Comparison of ENCODE assay signal across 9 cellular contexts in the genomic region with DNA sequence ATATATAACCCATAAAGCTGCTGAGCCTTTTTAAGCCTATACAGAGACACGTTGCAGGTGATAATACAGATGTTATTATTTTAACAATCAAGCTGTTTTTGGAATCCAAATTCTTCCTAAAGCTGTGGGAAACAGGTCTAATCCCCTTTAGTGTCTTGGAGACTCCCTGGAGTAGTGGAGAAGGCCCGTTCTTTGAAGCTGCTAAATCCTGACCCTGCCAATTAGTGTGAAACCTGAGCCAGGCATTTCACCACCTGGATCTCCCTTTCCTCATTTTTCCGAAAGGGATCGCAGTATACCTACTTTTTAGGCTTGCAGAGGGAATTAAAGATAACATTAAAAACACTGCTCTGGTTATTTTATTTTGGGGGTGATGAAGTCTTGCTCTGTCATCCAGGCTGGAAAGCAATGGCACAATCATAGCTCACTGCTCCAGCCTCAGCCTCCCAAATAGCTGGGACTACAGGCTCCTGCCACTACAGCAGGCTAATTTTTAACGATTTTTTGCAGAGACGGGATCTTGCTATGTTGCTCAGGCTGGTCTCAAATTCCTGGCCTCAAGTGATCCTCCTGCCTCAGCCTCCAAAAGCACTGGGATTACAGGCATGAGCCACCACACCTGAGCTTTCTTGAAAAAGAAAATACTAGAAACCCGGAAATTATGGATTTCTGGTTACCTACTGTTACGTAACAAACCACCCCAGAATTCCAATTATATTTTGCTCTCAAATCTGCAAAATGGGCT. TPM values are rescaled to one million over a fixed set of nuclear protein-coding genes. Genes with fewer than 3 reads are reported as not detected.
DNase-seq lines count a peak whose midpoint lies in the region; ATAC-seq and TF ChIP-seq lines count a peak whose summit lies in the region.
"Had no signal": no experiment of that assay in that cellular context is flagged by ENCODE, and none has a peak within 500 bp of the region (broad histone marks: within the 10 kb centered on the region; RNA-seq: fewer than 3 reads in every experiment).

No MANE protein-coding gene starts in this region.

- no peak for DNase-seq in activated T-cell treated with anti-CD3 and anti-CD28 coated beads, Interleukin-2, amount 50 U/mL, for 72 hours
- DNase-seq in activated T-cell treated with anti-CD3 and anti-CD28 coated beads, Interleukin-2, amount 50 U/mL, for 1 hour: no peak
- no peak for DNase-seq in activated CD8-positive, alpha-beta T cell treated with anti-CD3 and anti-CD28 coated beads, Interleukin-2, amount 10 ng/mL, durations not matched to agents 7 days and 5 days
- DNase-seq in thyroid gland: no peak
- no peak for DNase-seq in mucosa of gallbladder (ENCODE audit: low spot score)
- no peak for DNase-seq in NCI-H2029 treated with DMSO at 0.1 percent for 48 hours (lab: John Stamatoyannopoulos, UW)
- DNase-seq: DMS79 treated with DMSO at 0.1 percent for 48 hours had no signal

- 79 to 84% methylated on average over 8 of the region's 8 CpGs for WGBS in thyroid gland, 2 donors

- intact Hi-C loops in thyroid gland (cut with DNase I): loop anchor here (10.0 kb wide), 2 partner anchors 143 to 147 kb away; partner anchors contain the start of gene PATZ1

- no peak for ATAC-seq in activated T-cell treated with anti-CD3 and anti-CD28 coated beads, Interleukin-2, amount 50 U/mL, for 72 hours (replicated peaks in 1 of 2)
- ATAC-seq in activated CD8-positive, alpha-beta T cell treated with anti-CD3 and anti-CD28 coated beads, Interleukin-2, amount 10 ng/mL, durations not matched to agents 7 days and 5 days: no peak
- no peak for ATAC-seq in HG02623 (IDR thresholded peaks at IDR 0.05; ENCODE audit: unreplicated experiment)

- peak overlapping the region; percentile 98 for H3K27ac ChIP-seq in layer of hippocampus (ENCODE audit: low read depth, low read length)
- peak overlapping the region; percentile 94 to 99 (median 96) for H3K27ac ChIP-seq in thyroid gland

- peaks cover 0 to 7% of the 10 kb centered on the region in 2 donors for H3K36me3 ChIP-seq in thyroid gland

- peaks cover 20 to 37% of the 10 kb centered on the region in 2 donors for H3K4me1 ChIP-seq in thyroid gland

- no peaks in the 10 kb centered on the region for H3K27me3 Mint-ChIP-seq in activated T-cell treated with anti-CD3 and anti-CD28 coated beads, Interleukin-2, amount 50 U/mL, for 72 hours (ENCODE audit: low read depth)
- no peaks in the 10 kb centered on the region for H3K27me3 Mint-ChIP-seq in activated CD8-positive, alpha-beta T cell treated with anti-CD3 and anti-CD28 coated beads, Interleukin-2, amount 10 ng/mL, durations not matched to agents 7 days and 5 days (ENCODE audit: low read depth)

- CTCF ChIA-PET in activated CD8-positive, alpha-beta T cell treated with anti-CD3 and anti-CD28 coated beads, Interleukin-2, amount 10 ng/mL, durations not matched to agents 7 days and 5 days (lab: Charles Lee): interaction anchor here (1.0 to 1.6 kb wide), 8 partner anchors 9 to 143 kb away, joined by 3 to 8 read pairs (median 4); no protein-coding TSS in a partner anchor

- no peaks in the 10 kb centered on the region for H3K9me3 ChIP-seq in thyroid gland

- H3K9me3 Mint-ChIP-seq in activated T-cell treated with anti-CD3 and anti-CD28 coated beads, Interleukin-2, amount 50 U/mL, for 72 hours: no peaks in the 10 kb centered on the region
- H3K9me3 Mint-ChIP-seq in activated CD8-positive, alpha-beta T cell treated with anti-CD3 and anti-CD28 coated beads, Interleukin-2, amount 10 ng/mL, durations not matched to agents 7 days and 5 days (ENCODE audit: insufficient read depth): no peaks in the 10 kb centered on the region

- no peaks in the 10 kb centered on the region for H3K27me3 ChIP-seq in layer of hippocampus (ENCODE audit: control insufficient read depth, insufficient read depth, low read length)
- no peaks in the 10 kb centered on the region for H3K27me3 ChIP-seq in thyroid gland

- POLR2A ChIA-PET in activated CD8-positive, alpha-beta T cell treated with anti-CD3 and anti-CD28 coated beads, Interleukin-2, amount 10 ng/mL, durations not matched to agents 7 days and 5 days (lab: Charles Lee): interaction anchor here (0.7 to 1.2 kb wide), 4 partner anchors 73 to 202 kb away, joined by 3 to 5 read pairs (median 4); partner anchors contain the start of gene PISD

- H3K4me3 ChIP-seq in thyroid gland (replicated peaks in 1 of 3): no peak overlapping the region

- H3K27ac Mint-ChIP-seq in activated T-cell treated with anti-CD3 and anti-CD28 coated beads, Interleukin-2, amount 50 U/mL, for 72 hours: peak overlapping the region; percentile 98
- peak overlapping the region; percentile 99 for H3K27ac Mint-ChIP-seq in activated CD8-positive, alpha-beta T cell treated with anti-CD3 and anti-CD28 coated beads, Interleukin-2, amount 10 ng/mL, durations not matched to agents 7 days and 5 days

- H3K4me1 Mint-ChIP-seq in activated T-cell treated with anti-CD3 and anti-CD28 coated beads, Interleukin-2, amount 50 U/mL, for 72 hours (ENCODE audit: low read depth): peaks cover 59% of the 10 kb centered on the region
- peaks cover 41% of the 10 kb centered on the region for H3K4me1 Mint-ChIP-seq in activated CD8-positive, alpha-beta T cell treated with anti-CD3 and anti-CD28 coated beads, Interleukin-2, amount 10 ng/mL, durations not matched to agents 7 days and 5 days (ENCODE audit: low read depth)

- H3K4me3 Mint-ChIP-seq in activated T-cell treated with anti-CD3 and anti-CD28 coated beads, Interleukin-2, amount 50 U/mL, for 72 hours: peak overlapping the region; percentile 92 to 97
- H3K4me3 Mint-ChIP-seq in activated CD8-positive, alpha-beta T cell treated with anti-CD3 and anti-CD28 coated beads, Interleukin-2, amount 10 ng/mL, durations not matched to agents 7 days and 5 days: peak overlapping the region; percentile 88

- TF ChIP-seq CTCF in thyroid gland (IDR thresholded peaks at IDR 0.05): no peak

- H3K36me3 Mint-ChIP-seq in activated T-cell treated with anti-CD3 and anti-CD28 coated beads, Interleukin-2, amount 50 U/mL, for 72 hours (ENCODE audit: insufficient read depth in 2 of 2): peaks cover 11 to 15% of the 10 kb centered on the region in 2 donors
- peaks cover 19% of the 10 kb centered on the region for H3K36me3 Mint-ChIP-seq in activated CD8-positive, alpha-beta T cell treated with anti-CD3 and anti-CD28 coated beads, Interleukin-2, amount 10 ng/mL, durations not matched to agents 7 days and 5 days (ENCODE audit: low read depth)

- TF ChIP-seq POLR2A in thyroid gland (IDR thresholded peaks at IDR 0.05): no peak

RNA-seq across cellular contexts. Expression of gene EIF4ENIF1, which starts 1.7 kb away (rescaled TPM):
- total RNA-seq in activated T-cell treated with anti-CD3 and anti-CD28 coated beads, Interleukin-2, amount 50 U/mL, for 72 hours: 10 to 100 TPM; 46.9 to 48.6 TPM
- total RNA-seq in activated CD8-positive, alpha-beta T cell treated with anti-CD3 and anti-CD28 coated beads, Interleukin-2, amount 10 ng/mL, durations not matched to agents 7 days and 5 days: 10 to 100 TPM; 34.6 to 39.3 TPM
- total RNA-seq in thyroid gland: 10 to 100 TPM; 15.7 to 21.2 (median 19.2) TPM
- total RNA-seq in mucosa of gallbladder: 24.5 TPM

RNA-seq across cellular contexts. Expression of gene SFI1, which starts 4.9 kb away (rescaled TPM):
- 100 to 1,000 TPM; 285 to 342 TPM for total RNA-seq in activated T-cell treated with anti-CD3 and anti-CD28 coated beads, Interleukin-2, amount 50 U/mL, for 72 hours
- 100 to 1,000 TPM; 136 to 141 TPM for total RNA-seq in activated CD8-positive, alpha-beta T cell treated with anti-CD3 and anti-CD28 coated beads, Interleukin-2, amount 10 ng/mL, durations not matched to agents 7 days and 5 days
- 10 to 100 TPM; 31.1 to 57.6 (median 43.1) TPM for total RNA-seq in thyroid gland
- total RNA-seq in mucosa of gallbladder: 74.5 TPM
